In genomic region chr10:103512591-103513382, GRCh38 we compare ENCODE assay signal across 19 cellular contexts. TPM values are rescaled to one million over a fixed set of nuclear protein-coding genes. Genes with fewer than 3 reads are reported as not detected.
DNase-seq lines count a peak whose midpoint lies in the region; ATAC-seq, FAIRE-seq and TF ChIP-seq lines count a peak whose summit lies in the region.
"Had no signal": no experiment of that assay in that cellular context is flagged by ENCODE, and none has a peak within 500 bp of the region (broad histone marks: within the 10 kb centered on the region; RNA-seq: fewer than 3 reads in every experiment).

No MANE protein-coding gene starts in this region.

- H3K27me3 ChIP-seq in Caco-2 (replicated peaks; ENCODE audit: control insufficient read depth, insufficient read depth, low read length) (no peaks in the 10 kb centered on the region; the same call in 1 of the 2 replicates), trophoblast cell (ENCODE audit: insufficient read depth, low read length) (no peaks in the 10 kb centered on the region), WERI-Rb-1 (ENCODE audit: insufficient read depth, low read depth, severe bottlenecking) (no peaks in the 10 kb centered on the region)

- H3K4ac ChIP-seq in trophoblast cell (ENCODE audit: low read depth, low read length): no peak overlapping the region

- no peak overlapping the region for H2AFZ ChIP-seq in trophoblast cell (ENCODE audit: insufficient read depth, low read length, poor library complexity)

- H2BK12ac ChIP-seq in trophoblast cell (ENCODE audit: low read length): peak overlapping the region; percentile 32

- DNase-seq in Caco-2 (peak; percentile 71 to 87), LNCaP clone FGC (ENCODE audit: low read depth) (peak; percentile 33), islet precursor cell (peak; percentile 51), trophoblast cell (peak; percentile 49 to 64), NCI-H2081 (lab: John Stamatoyannopoulos, UW) (no peak), GM12892 (ENCODE audit: insufficient read length) (no peak), WERI-Rb-1 (no peak), left lobe of liver (ENCODE audit: low spot score) (no peak)
- DNase-seq: activated CD8-positive, alpha-beta T cell treated with anti-CD3 and anti-CD28 coated beads for 36 hours; amniotic stem cell; effector memory CD8-positive, alpha-beta T cell; NCI-H1092; NCI-H2171 treated with DMSO at 0.1 percent for 48 hours; RPMI8226; SW 1271 had no signal

- CTCF ChIA-PET in Caco-2 (lab: Charles Lee): interaction anchor here (1.0 to 1.1 kb wide), 2 partner anchors 30 to 80 kb away, joined by 4 read pairs; no protein-coding TSS in a partner anchor

- peaks cover 32% of the 10 kb centered on the region for H3K4me1 ChIP-seq in Caco-2
- peaks cover 17% of the 10 kb centered on the region in 2 experiments for H3K4me1 ChIP-seq in trophoblast cell (ENCODE audit: control insufficient read depth in 1 of 2, insufficient read depth in 2 of 2, low read length in 2 of 2)

- H3K27ac Mint-ChIP-seq in Caco-2 (ENCODE audit: unreplicated experiment): peak overlapping the region; percentile 54
- H3K27ac Mint-ChIP-seq: activated CD8-positive, alpha-beta T cell treated with anti-CD3 and anti-CD28 coated beads for 36 hours; effector memory CD8-positive, alpha-beta T cell; natural killer cell treated with Interleukin-12 subunit alpha and Interleukin-12 subunit beta and Interleukin-15 and Interleukin-18, amount 100 ng/mL, for 72 hours had no signal

- H3K4me3 Mint-ChIP-seq in Caco-2 (ENCODE audit: unreplicated experiment): no peak overlapping the region
- H3K4me3 Mint-ChIP-seq: activated CD8-positive, alpha-beta T cell treated with anti-CD3 and anti-CD28 coated beads for 36 hours; central memory CD8-positive, alpha-beta T cell; effector memory CD8-positive, alpha-beta T cell; natural killer cell treated with Interleukin-12 subunit alpha and Interleukin-12 subunit beta and Interleukin-15 and Interleukin-18, amount 100 ng/mL, for 72 hours had no signal

- no peak overlapping the region for H3K4me2 ChIP-seq in trophoblast cell (ENCODE audit: low read length)

- no CpG with 5 or more reads among the region's 13 CpGs for WGBS in trophoblast cell (ENCODE audit: extremely low coverage, insufficient coverage, insufficient read length)

- no peak overlapping the region for H3K9ac ChIP-seq in trophoblast cell (ENCODE audit: low read length)

- H3K27ac ChIP-seq in trophoblast cell (ENCODE audit: low read depth, low read length) (peak overlapping the region; percentile 2), WERI-Rb-1 (no peak overlapping the region)

- H3K4me1 Mint-ChIP-seq in Caco-2 (ENCODE audit: low read depth, unreplicated experiment): peaks cover 16% of the 10 kb centered on the region

- H3K18ac ChIP-seq in trophoblast cell (ENCODE audit: low read length): peak overlapping the region; percentile 26

- H4K8ac ChIP-seq in trophoblast cell (ENCODE audit: low read depth, low read length): peak overlapping the region; percentile 34

- H3K9me3 Mint-ChIP-seq in Caco-2 (ENCODE audit: unreplicated experiment): no peaks in the 10 kb centered on the region
- H3K9me3 Mint-ChIP-seq: activated CD8-positive, alpha-beta T cell treated with anti-CD3 and anti-CD28 coated beads for 36 hours; central memory CD8-positive, alpha-beta T cell; effector memory CD8-positive, alpha-beta T cell; natural killer cell treated with Interleukin-12 subunit alpha and Interleukin-12 subunit beta and Interleukin-15 and Interleukin-18, amount 100 ng/mL, for 72 hours had no signal

- no peak for FAIRE-seq in GM12892 (lab: Jason Lieb, UNC)
- FAIRE-seq: K562 had no signal

- TF ChIP-seq POLR2A in GM12892 (IDR thresholded peaks at IDR 0.05; ENCODE audit: low read depth, low read length): no peak

- no peak overlapping the region for H4K12ac ChIP-seq in trophoblast cell (ENCODE audit: low read depth, low read length)

- intact Hi-C loops in Caco-2 (cut with micrococcal nuclease; ENCODE audit: unreplicated experiment): loop anchor here (5.0 kb wide), 1 partner anchor 65 kb away; no protein-coding TSS in a partner anchor

- TF ChIP-seq CTCF in Caco-2 (IDR thresholded peaks at IDR 0.05; ENCODE audit: insufficient read depth in 1 of 2, low read depth in 1 of 2, low read length in 1 of 2, severe bottlenecking in 1 of 2, unreplicated experiment in 1 of 2) (peak in 1 of 2 experiments; percentile 13), LNCaP clone FGC (IDR thresholded peaks at IDR 0.05; ENCODE audit: control insufficient read depth, extremely low read depth, insufficient read depth) (no peak), WERI-Rb-1 (IDR thresholded peaks at IDR 0.05; ENCODE audit: low read depth, low read length) (no peak)

- ATAC-seq in left lobe of liver: no peak
- ATAC-seq: activated CD8-positive, alpha-beta T cell treated with anti-CD3 and anti-CD28 coated beads for 36 hours; effector memory CD8-positive, alpha-beta T cell; K562; natural killer cell treated with Interleukin-12 subunit alpha and Interleukin-12 subunit beta and Interleukin-15 and Interleukin-18, amount 100 ng/mL, for 72 hours had no signal

- H3K23ac ChIP-seq in trophoblast cell (ENCODE audit: low read length): no peak overlapping the region

- H4K91ac ChIP-seq in trophoblast cell (ENCODE audit: low read depth, low read length): peak overlapping the region; percentile 85

- H2BK5ac ChIP-seq in trophoblast cell (ENCODE audit: low read depth, low read length, poor library complexity): peak overlapping the region; percentile 43

- no peaks in the 10 kb centered on the region for H3K9me3 ChIP-seq in Caco-2
- H3K9me3 ChIP-seq in trophoblast cell (ENCODE audit: insufficient read depth, low read depth, low read length): no peaks in the 10 kb centered on the region
- no peaks in the 10 kb centered on the region for H3K9me3 ChIP-seq in WERI-Rb-1 (ENCODE audit: severe bottlenecking)

- no peak overlapping the region for H3K4me3 ChIP-seq in Caco-2 (ENCODE audit: low read depth, low read length)
- no peak overlapping the region for H3K4me3 ChIP-seq in LNCaP clone FGC (ENCODE audit: low read depth, low read length)
- no peak overlapping the region for H3K4me3 ChIP-seq in trophoblast cell (ENCODE audit: low read depth, low read length)
- H3K4me3 ChIP-seq in WERI-Rb-1 (ENCODE audit: low read depth, low read length): no peak overlapping the region
- H3K4me3 ChIP-seq: K562 had no signal

- H3K36me3 ChIP-seq in Caco-2 (ENCODE audit: control insufficient read depth, insufficient read depth, low read length) (no peaks in the 10 kb centered on the region), trophoblast cell (ENCODE audit: control insufficient read depth in 1 of 2, insufficient read depth in 2 of 2, low read length in 2 of 2) (no peaks in the 10 kb centered on the region), WERI-Rb-1 (no peaks in the 10 kb centered on the region)

- H3K14ac ChIP-seq in trophoblast cell (ENCODE audit: low read length): peak overlapping the region; percentile 64

- peaks cover 13% of the 10 kb centered on the region for H3K79me1 ChIP-seq in trophoblast cell (ENCODE audit: low read length)

- H3K27me3 Mint-ChIP-seq in Caco-2 (ENCODE audit: insufficient read depth, unreplicated experiment): no peaks in the 10 kb centered on the region

- BruUV-seq in Caco-2 (replicated peaks; lab: Mats Ljungman, UMichigan): no TSS peak

- H3K36me3 Mint-ChIP-seq in Caco-2 (ENCODE audit: insufficient read depth, unreplicated experiment): no peaks in the 10 kb centered on the region
- H3K36me3 Mint-ChIP-seq: natural killer cell treated with Interleukin-12 subunit alpha and Interleukin-12 subunit beta and Interleukin-15 and Interleukin-18, amount 100 ng/mL, for 72 hours had no signal

- POLR2A ChIA-PET in Caco-2 (lab: Charles Lee): no interaction called here

- H3K79me2 ChIP-seq in trophoblast cell (ENCODE audit: control insufficient read depth, insufficient read depth, low read length, poor library complexity): no peaks in the 10 kb centered on the region

- peak overlapping the region; percentile 67 for H2AK5ac ChIP-seq in trophoblast cell (ENCODE audit: low read length)

- H2BK120ac ChIP-seq in trophoblast cell (ENCODE audit: insufficient read depth, low read length, poor library complexity): peak overlapping the region; percentile 40

RNA-seq across cellular contexts. Expression of gene NEURL1, which starts 19.3 kb away (rescaled TPM):
- total RNA-seq in Caco-2 (2022) (0.84 and 0.91 TPM in 2 replicates), left lobe of liver (1.7 TPM)
- polyA plus RNA-seq in trophoblast cell (2013): 197 and 211 TPM in 2 replicates
- 0.36 TPM for polyA plus RNA-seq in GM12892 (2012; ENCODE audit: missing spikeins)

RNA-seq across cellular contexts. Expression of gene CALHM3, which starts 33.7 kb away (rescaled TPM):
- total RNA-seq in Caco-2 (2022) (0.18 TPM in 1 of 2 replicates, not detected in the other), left lobe of liver (not detected)
- 0.33 and 0.36 TPM in 2 replicates for polyA plus RNA-seq in trophoblast cell (2013)
- 0.47 TPM for polyA plus RNA-seq in GM12892 (2012; ENCODE audit: missing spikeins)
- total RNA-seq: activated CD8-positive, alpha-beta T cell treated with anti-CD3 and anti-CD28 coated beads for 36 hours; K562; natural killer cell treated with Interleukin-12 subunit alpha and Interleukin-12 subunit beta and Interleukin-15 and Interleukin-18, amount 100 ng/mL, for 72 hours had no signal
- polyA plus RNA-seq: K562, liver had no signal

RNA-seq across cellular contexts. Expression of gene CALHM1, which starts 54.1 kb away (rescaled TPM):
- total RNA-seq in Caco-2 (2022): not detected in 2 replicates
- polyA plus RNA-seq in trophoblast cell (2013): 0.01 TPM in 1 of 2 replicates, not detected in the other
- polyA plus RNA-seq in GM12892 (2012; ENCODE audit: missing spikeins): 0.53 TPM
- total RNA-seq in left lobe of liver: not detected
- total RNA-seq: activated CD8-positive, alpha-beta T cell treated with anti-CD3 and anti-CD28 coated beads for 36 hours; K562; liver; natural killer cell treated with Interleukin-12 subunit alpha and Interleukin-12 subunit beta and Interleukin-15 and Interleukin-18, amount 100 ng/mL, for 72 hours had no signal
- polyA plus RNA-seq: liver had no signal

Comparison
In these comparisons a context has a peak if more than half of its experiments do, and no peak if none do; other contexts are left out.
1. DNase-seq: peak in Caco-2 (2 of 2), LNCaP clone FGC (single experiment), islet precursor cell (single experiment) and trophoblast cell (2 of 2); none in NCI-H2081 (0 of 2), GM12892 (single experiment), WERI-Rb-1 (single experiment) and left lobe of liver (single experiment).